3 cellular contexts compared by ENCODE assay signal in the genomic region with DNA sequence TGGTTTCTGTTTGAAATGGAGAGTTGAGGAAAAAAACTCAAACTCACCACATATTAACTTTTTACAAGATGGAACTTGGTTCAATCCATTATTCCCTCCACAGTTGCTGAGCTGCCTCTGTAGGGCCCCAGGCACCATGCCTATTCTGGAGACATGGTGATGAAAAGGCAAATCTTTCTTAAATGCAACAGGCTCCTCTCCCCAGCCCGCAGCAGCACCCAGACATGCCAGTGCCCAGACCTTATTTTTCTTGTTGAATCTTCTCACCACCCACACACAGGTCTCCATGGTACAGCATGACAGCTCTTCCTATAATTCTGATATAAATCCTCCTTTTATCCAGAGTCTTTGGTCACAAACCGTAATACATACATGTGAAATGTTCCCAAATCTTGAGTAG.
TF ChIP-seq lines count a peak whose summit lies in the region.

No MANE protein-coding gene starts in this region.

TF ChIP-seq in SK-N-SH treated with all-trans-retinoic acid at 6 μM for 48 hours, 23 proteins besides CTCF, POLR2A, EP300 and RAD21 (continued from another document):
- TF ChIP-seq, protein P1, sequence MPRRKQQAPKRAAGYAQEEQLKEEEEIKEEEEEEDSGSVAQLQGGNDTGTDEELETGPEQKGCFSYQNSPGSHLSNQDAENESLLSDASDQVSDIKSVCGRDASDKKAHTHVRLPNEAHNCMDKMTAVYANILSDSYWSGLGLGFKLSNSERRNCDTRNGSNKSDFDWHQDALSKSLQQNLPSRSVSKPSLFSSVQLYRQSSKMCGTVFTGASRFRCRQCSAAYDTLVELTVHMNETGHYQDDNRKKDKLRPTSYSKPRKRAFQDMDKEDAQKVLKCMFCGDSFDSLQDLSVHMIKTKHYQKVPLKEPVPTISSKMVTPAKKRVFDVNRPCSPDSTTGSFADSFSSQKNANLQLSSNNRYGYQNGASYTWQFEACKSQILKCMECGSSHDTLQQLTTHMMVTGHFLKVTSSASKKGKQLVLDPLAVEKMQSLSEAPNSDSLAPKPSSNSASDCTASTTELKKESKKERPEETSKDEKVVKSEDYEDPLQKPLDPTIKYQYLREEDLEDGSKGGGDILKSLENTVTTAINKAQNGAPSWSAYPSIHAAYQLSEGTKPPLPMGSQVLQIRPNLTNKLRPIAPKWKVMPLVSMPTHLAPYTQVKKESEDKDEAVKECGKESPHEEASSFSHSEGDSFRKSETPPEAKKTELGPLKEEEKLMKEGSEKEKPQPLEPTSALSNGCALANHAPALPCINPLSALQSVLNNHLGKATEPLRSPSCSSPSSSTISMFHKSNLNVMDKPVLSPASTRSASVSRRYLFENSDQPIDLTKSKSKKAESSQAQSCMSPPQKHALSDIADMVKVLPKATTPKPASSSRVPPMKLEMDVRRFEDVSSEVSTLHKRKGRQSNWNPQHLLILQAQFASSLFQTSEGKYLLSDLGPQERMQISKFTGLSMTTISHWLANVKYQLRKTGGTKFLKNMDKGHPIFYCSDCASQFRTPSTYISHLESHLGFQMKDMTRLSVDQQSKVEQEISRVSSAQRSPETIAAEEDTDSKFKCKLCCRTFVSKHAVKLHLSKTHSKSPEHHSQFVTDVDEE (CRISPR knock-in tag; IDR thresholded peaks at IDR 0.05), result no peak
- no peak for TF ChIP-seq ZFP30 (CRISPR knock-in tag; IDR thresholded peaks at IDR 0.05)
- TF ChIP-seq CREB5 (CRISPR knock-in tag; IDR thresholded peaks at IDR 0.05; ENCODE audit: low read depth), result no peak
- TF ChIP-seq GLIS3 (CRISPR knock-in tag; IDR thresholded peaks at IDR 0.05), result no peak
- no peak for TF ChIP-seq CSRNP3 (CRISPR knock-in tag; IDR thresholded peaks at IDR 0.05)
- TF ChIP-seq ZNF8 (CRISPR knock-in tag; IDR thresholded peaks at IDR 0.05), result no peak
- TF ChIP-seq OSR1 (CRISPR knock-in tag; IDR thresholded peaks at IDR 0.05), result no peak

TF ChIP-seq in SK-N-SH, 30 proteins besides CTCF, POLR2A, EP300 and RAD21 (continued from another document):
- TF ChIP-seq PBX3 (IDR thresholded peaks at IDR 0.05) (no peak), SMC3 (IDR thresholded peaks at IDR 0.05; ENCODE audit: low read depth, low read length) (no peak), RXRA (IDR thresholded peaks at IDR 0.05; ENCODE audit: borderline replicate concordance, low read depth) (no peak), TEAD4 (IDR thresholded peaks at IDR 0.05; ENCODE audit: borderline replicate concordance, insufficient read depth) (no peak), YY1 (IDR thresholded peaks at IDR 0.05; ENCODE audit: low read depth) (no peak), FOXJ3 (CRISPR knock-in tag; IDR thresholded peaks at IDR 0.05) (no peak), POLR2AphosphoS5 (IDR thresholded peaks at IDR 0.05; ENCODE audit: low read depth, low read length) (no peak), EZH2phosphoT487 (IDR thresholded peaks at IDR 0.05; ENCODE audit: borderline replicate concordance, low read depth) (no peak)
- TF ChIP-seq, protein P2, sequence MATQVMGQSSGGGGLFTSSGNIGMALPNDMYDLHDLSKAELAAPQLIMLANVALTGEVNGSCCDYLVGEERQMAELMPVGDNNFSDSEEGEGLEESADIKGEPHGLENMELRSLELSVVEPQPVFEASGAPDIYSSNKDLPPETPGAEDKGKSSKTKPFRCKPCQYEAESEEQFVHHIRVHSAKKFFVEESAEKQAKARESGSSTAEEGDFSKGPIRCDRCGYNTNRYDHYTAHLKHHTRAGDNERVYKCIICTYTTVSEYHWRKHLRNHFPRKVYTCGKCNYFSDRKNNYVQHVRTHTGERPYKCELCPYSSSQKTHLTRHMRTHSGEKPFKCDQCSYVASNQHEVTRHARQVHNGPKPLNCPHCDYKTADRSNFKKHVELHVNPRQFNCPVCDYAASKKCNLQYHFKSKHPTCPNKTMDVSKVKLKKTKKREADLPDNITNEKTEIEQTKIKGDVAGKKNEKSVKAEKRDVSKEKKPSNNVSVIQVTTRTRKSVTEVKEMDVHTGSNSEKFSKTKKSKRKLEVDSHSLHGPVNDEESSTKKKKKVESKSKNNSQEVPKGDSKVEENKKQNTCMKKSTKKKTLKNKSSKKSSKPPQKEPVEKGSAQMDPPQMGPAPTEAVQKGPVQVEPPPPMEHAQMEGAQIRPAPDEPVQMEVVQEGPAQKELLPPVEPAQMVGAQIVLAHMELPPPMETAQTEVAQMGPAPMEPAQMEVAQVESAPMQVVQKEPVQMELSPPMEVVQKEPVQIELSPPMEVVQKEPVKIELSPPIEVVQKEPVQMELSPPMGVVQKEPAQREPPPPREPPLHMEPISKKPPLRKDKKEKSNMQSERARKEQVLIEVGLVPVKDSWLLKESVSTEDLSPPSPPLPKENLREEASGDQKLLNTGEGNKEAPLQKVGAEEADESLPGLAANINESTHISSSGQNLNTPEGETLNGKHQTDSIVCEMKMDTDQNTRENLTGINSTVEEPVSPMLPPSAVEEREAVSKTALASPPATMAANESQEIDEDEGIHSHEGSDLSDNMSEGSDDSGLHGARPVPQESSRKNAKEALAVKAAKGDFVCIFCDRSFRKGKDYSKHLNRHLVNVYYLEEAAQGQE (IDR thresholded peaks at IDR 0.05; ENCODE audit: low read depth, low read length), result no peak

TF ChIP-seq in WTC11, 78 proteins besides CTCF, POLR2A, EP300 and RAD21 (continued from another document):
- TF ChIP-seq, protein P3, sequence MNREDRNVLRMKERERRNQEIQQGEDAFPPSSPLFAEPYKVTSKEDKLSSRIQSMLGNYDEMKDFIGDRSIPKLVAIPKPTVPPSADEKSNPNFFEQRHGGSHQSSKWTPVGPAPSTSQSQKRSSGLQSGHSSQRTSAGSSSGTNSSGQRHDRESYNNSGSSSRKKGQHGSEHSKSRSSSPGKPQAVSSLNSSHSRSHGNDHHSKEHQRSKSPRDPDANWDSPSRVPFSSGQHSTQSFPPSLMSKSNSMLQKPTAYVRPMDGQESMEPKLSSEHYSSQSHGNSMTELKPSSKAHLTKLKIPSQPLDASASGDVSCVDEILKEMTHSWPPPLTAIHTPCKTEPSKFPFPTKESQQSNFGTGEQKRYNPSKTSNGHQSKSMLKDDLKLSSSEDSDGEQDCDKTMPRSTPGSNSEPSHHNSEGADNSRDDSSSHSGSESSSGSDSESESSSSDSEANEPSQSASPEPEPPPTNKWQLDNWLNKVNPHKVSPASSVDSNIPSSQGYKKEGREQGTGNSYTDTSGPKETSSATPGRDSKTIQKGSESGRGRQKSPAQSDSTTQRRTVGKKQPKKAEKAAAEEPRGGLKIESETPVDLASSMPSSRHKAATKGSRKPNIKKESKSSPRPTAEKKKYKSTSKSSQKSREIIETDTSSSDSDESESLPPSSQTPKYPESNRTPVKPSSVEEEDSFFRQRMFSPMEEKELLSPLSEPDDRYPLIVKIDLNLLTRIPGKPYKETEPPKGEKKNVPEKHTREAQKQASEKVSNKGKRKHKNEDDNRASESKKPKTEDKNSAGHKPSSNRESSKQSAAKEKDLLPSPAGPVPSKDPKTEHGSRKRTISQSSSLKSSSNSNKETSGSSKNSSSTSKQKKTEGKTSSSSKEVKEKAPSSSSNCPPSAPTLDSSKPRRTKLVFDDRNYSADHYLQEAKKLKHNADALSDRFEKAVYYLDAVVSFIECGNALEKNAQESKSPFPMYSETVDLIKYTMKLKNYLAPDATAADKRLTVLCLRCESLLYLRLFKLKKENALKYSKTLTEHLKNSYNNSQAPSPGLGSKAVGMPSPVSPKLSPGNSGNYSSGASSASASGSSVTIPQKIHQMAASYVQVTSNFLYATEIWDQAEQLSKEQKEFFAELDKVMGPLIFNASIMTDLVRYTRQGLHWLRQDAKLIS (CRISPR knock-in tag; IDR thresholded peaks at IDR 0.05; ENCODE audit: borderline replicate concordance), result no peak
